ENCODE assay signal across 8 cellular contexts in the genomic region with DNA sequence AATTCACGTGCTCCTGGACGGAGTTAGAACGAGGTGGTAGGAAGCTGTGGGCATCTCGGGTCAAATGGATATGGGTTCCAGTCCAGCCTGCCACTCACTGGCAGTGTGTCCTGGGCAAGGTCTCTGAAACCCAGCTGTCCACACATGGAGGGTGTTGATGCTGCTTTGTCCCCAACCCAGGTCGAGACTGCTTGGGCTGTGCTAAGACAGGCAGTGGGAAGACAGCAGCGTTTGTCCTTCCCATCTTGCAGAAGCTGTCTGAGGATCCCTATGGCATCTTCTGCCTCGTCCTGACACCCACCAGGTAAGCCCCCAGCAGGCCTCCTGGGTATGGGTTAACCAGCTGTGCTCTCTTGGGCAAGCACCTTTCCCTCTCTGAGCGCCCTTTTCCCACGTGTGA. TPM values are rescaled to one million over a fixed set of nuclear protein-coding genes. Genes with fewer than 3 reads are reported as not detected.
DNase-seq lines count a peak whose midpoint lies in the region; ATAC-seq, FAIRE-seq and TF ChIP-seq lines count a peak whose summit lies in the region.

No MANE protein-coding gene starts in this region.

- H3K9me3 Mint-ChIP-seq in activated naive CD4-positive, alpha-beta T cell treated with anti-CD3 and anti-CD28 coated beads, Interleukin-2, amount 50 U/mL, for 24 hours, result no peaks in the 10 kb centered on the region

- no peaks in the 10 kb centered on the region for H3K27me3 ChIP-seq in lower lobe of right lung (ENCODE audit: low read depth)
- H3K27me3 ChIP-seq in transverse colon, result no peaks in the 10 kb centered on the region

- no peak for TF ChIP-seq EP300 in transverse colon (IDR thresholded peaks at IDR 0.05; ENCODE audit: low read depth)

- H3K27ac Mint-ChIP-seq in activated naive CD4-positive, alpha-beta T cell treated with anti-CD3 and anti-CD28 coated beads, Interleukin-2, amount 50 U/mL, for 24 hours, result peak overlapping the region; percentile 97

- H3K27me3 Mint-ChIP-seq in activated naive CD4-positive, alpha-beta T cell treated with anti-CD3 and anti-CD28 coated beads, Interleukin-2, amount 50 U/mL, for 24 hours, result no peaks in the 10 kb centered on the region

- no peak for TF ChIP-seq CTCF in astrocyte of the spinal cord (IDR thresholded peaks at IDR 0.05; ENCODE audit: low read depth, low read length)
- TF ChIP-seq CTCF in lower lobe of right lung (IDR thresholded peaks at IDR 0.05), result no peak
- TF ChIP-seq CTCF in transverse colon (IDR thresholded peaks at IDR 0.05), result no peak

- H3K4me1 ChIP-seq in lower lobe of right lung, result peaks cover 38% of the 10 kb centered on the region
- peaks cover 14 to 31% (median 25%) of the 10 kb centered on the region in 4 donors for H3K4me1 ChIP-seq in transverse colon

- FAIRE-seq in GM19239 (lab: Jason Lieb, UNC), result no peak

- no peak for TF ChIP-seq POLR2A in transverse colon (IDR thresholded peaks at IDR 0.05)

- peak overlapping the region; percentile 83 for H3K4me3 ChIP-seq in astrocyte of the spinal cord (ENCODE audit: low read depth, low read length)
- H3K4me3 ChIP-seq in lower lobe of right lung, result peak overlapping the region; percentile 100
- H3K4me3 ChIP-seq in transverse colon, result peak overlapping the region in 3 of 4 donors; percentile 77 to 98 (median 82)

- no peak for DNase-seq in activated naive CD4-positive, alpha-beta T cell (lab: John Stamatoyannopoulos, UW)
- DNase-seq in astrocyte of the spinal cord (ENCODE audit: low read depth, low spot score), result no peak
- DNase-seq in lower lobe of right lung, result no peak
- DNase-seq in transverse colon, result no peak
- no peak for DNase-seq in GM19239 (ENCODE audit: insufficient read length, low spot score)
- no peak for DNase-seq in GDM1 (lab: John Stamatoyannopoulos, UW)
- no peak for DNase-seq in NCI-H187 (lab: John Stamatoyannopoulos, UW)

- H3K36me3 Mint-ChIP-seq in activated naive CD4-positive, alpha-beta T cell treated with anti-CD3 and anti-CD28 coated beads, Interleukin-2, amount 50 U/mL, for 24 hours, result peaks cover 8% of the 10 kb centered on the region

- H3K36me3 ChIP-seq in lower lobe of right lung (peaks cover 45% of the 10 kb centered on the region), transverse colon (peaks cover 0 to 33% (median 11%) of the 10 kb centered on the region in 4 donors)

- peak overlapping the region; percentile 84 for H3K27ac ChIP-seq in lower lobe of right lung
- H3K27ac ChIP-seq in transverse colon, result peak overlapping the region in 3 of 4 donors; percentile 67 to 99 (median 88)

- peak overlapping the region; percentile 97 for H3K4me3 Mint-ChIP-seq in activated naive CD4-positive, alpha-beta T cell treated with anti-CD3 and anti-CD28 coated beads, Interleukin-2, amount 50 U/mL, for 24 hours

- H3K9me3 ChIP-seq in lower lobe of right lung (no peaks in the 10 kb centered on the region), transverse colon (no peaks in the 10 kb centered on the region)

- WGBS in transverse colon (ENCODE audit: low coverage in 1 of 2), 2 donors, result 39 to 52% methylated on average over 3 to 9 of the region's 9 CpGs

- in situ Hi-C loops in astrocyte of the spinal cord (cut with HindIII; ENCODE audit: low sequenced_read_pairs) (no loop called here), transverse colon (cut with MboI; ENCODE audit: low pct_ligation_motif_present in 1 of 4, low pct_unique_long_range_greater_than_20kb in 1 of 4, low sequenced_read_pairs in 3 of 4) (no loop called here)

- H3K4me1 Mint-ChIP-seq in activated naive CD4-positive, alpha-beta T cell treated with anti-CD3 and anti-CD28 coated beads, Interleukin-2, amount 50 U/mL, for 24 hours, result peaks cover 45% of the 10 kb centered on the region

- intact Hi-C loops in lower lobe of right lung (cut with DNase I) (no loop called here), transverse colon (cut with DNase I; ENCODE audit: low total_unique reads) (no loop called here)

- no peak for ATAC-seq in lower lobe of right lung

RNA-seq across cellular contexts. Expression of gene DDX49, which starts 0.9 kb away (rescaled TPM):
- total RNA-seq in lower lobe of right lung (32.2 TPM), transverse colon (10 to 100 TPM; 42.1 to 90.8 (median 50.4) TPM)

RNA-seq across cellular contexts. Expression of gene COPE, which starts 1.2 kb away (rescaled TPM):
- total RNA-seq in lower lobe of right lung (145 TPM), transverse colon (100 to 1,000 TPM; 144 to 268 (median 179) TPM)

RNA-seq across cellular contexts. Expression of gene HOMER3, which starts 20.6 kb away (rescaled TPM):
- total RNA-seq in lower lobe of right lung (20.5 TPM), transverse colon (10 to 100 TPM in 3 of 4 donors, 1 to 10 TPM in 1; 8.1 to 82.0 (median 12.7) TPM)

RNA-seq across cellular contexts. Expression of gene CERS1, which starts 24.4 kb away (rescaled TPM):
- total RNA-seq in lower lobe of right lung (not detected), transverse colon (not detected)
